Comparison of ENCODE assay signal across 8 cellular contexts in the genomic region with DNA sequence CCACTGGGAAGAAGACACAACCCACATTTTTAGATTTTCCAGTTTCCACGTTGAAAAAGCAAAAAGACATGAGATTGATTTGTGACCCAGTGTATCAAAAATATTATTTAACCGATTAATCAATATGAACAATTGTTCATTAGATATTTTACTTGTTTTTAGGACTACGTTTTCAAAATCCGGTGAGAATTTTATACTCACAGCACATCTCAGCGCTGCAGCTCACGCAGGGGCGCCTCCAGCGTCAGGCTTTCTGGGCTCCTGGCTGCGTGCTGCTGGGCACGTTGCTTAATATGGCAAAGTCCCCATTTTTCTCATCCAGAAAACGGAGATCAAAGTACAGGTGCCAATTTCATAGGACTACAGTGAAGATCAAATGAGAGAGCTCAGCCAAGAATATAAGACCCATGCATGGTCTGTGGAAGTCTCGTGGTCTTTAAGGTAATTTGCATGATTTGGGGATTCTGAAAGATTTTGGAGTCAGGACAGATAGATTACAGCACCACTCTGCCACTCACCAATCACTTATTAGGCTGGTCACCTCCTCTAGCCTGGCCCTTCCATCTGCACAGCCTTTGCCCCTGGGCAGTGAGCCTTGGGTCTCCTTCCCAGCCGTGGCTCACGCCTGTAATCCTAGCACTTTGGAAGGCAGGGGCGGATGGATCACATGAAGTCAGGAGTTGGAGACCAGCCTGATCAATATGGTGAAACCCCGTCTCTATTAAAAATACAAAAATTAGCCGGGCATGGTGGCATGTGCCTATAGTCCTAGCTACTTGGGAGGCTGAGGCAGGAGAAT. TPM values are rescaled to one million over a fixed set of nuclear protein-coding genes. Genes with fewer than 3 reads are reported as not detected.
DNase-seq lines count a peak whose midpoint lies in the region; ATAC-seq and TF ChIP-seq lines count a peak whose summit lies in the region.

No MANE protein-coding gene starts in this region.

- H3K4me2 ChIP-seq in OCI-LY1 (ENCODE audit: low read length) = peak overlapping the region; percentile 90

- DNase-seq in GM12865 (ENCODE audit: low read depth) = no peak
- peak; percentile 41 for DNase-seq in dermis blood vessel endothelial cell
- DNase-seq in vagina (ENCODE audit: extremely low spot score in 2 of 2) = no peak
- DNase-seq in LoVo (ENCODE audit: low spot score) = no peak

- no peaks in the 10 kb centered on the region for H3K9me2 ChIP-seq in OCI-LY1 (ENCODE audit: low read depth, low read length)

- TF ChIP-seq POLR2A in vagina (IDR thresholded peaks at IDR 0.05) = no peak

- 0 out of 2 replicates have a peak overlapping the region, but pooled peaks have one; percentile 17 for H2AFZ ChIP-seq in OCI-LY1 (ENCODE audit: low read length)

- H3F3A ChIP-seq in OCI-LY1 (ENCODE audit: insufficient read depth, low read length) = 0 out of 2 replicates have a peak, but pooled peaks cover 6% of the 10 kb centered on the region

- H3K9me3 ChIP-seq in OCI-LY1 (ENCODE audit: low read length) (no peaks in the 10 kb centered on the region), mononuclear cell (ENCODE audit: low read depth, low read length) (no peaks in the 10 kb centered on the region), vagina (no peaks in the 10 kb centered on the region)

- H4K20me1 ChIP-seq in OCI-LY1 (ENCODE audit: insufficient read depth, low read length) = no peaks in the 10 kb centered on the region

- H3K4me3 ChIP-seq in GM12865 (ENCODE audit: low read depth, low read length) (peak overlapping the region; percentile 87), OCI-LY1 (ENCODE audit: low read depth, low read length, poor library complexity, severe bottlenecking) (peak overlapping the region; percentile 60), mononuclear cell (ENCODE audit: low read length) (peak overlapping the region; percentile 56), vagina (peak overlapping the region; percentile 59 to 82)

- TF ChIP-seq CTCF in GM12865 (IDR thresholded peaks at IDR 0.05; ENCODE audit: insufficient read depth, low read depth, low read length, missing control alignments) = no peak
- TF ChIP-seq CTCF in OCI-LY1 (IDR thresholded peaks at IDR 0.05; ENCODE audit: low read length) = peak; percentile 22; the same call in 1 of the 2 replicates
- TF ChIP-seq CTCF in vagina (IDR thresholded peaks at IDR 0.05) = no peak

- ATAC-seq in GM21529 (IDR thresholded peaks at IDR 0.05; ENCODE audit: unreplicated experiment) (no peak), HG02970 (IDR thresholded peaks at IDR 0.05; ENCODE audit: low FRiP score, unreplicated experiment) (no peak)

- H3K36me3 ChIP-seq in OCI-LY1 (ENCODE audit: insufficient read depth, low read length) (no peaks in the 10 kb centered on the region), vagina (no peaks in the 10 kb centered on the region)

- H3K27me3 ChIP-seq in OCI-LY1 (ENCODE audit: insufficient read depth, low read length) (no peaks in the 10 kb centered on the region), mononuclear cell (ENCODE audit: insufficient read depth, low read length) (peaks cover under 1% of the 10 kb centered on the region), vagina (no peaks in the 10 kb centered on the region)

- H3K4me1 ChIP-seq in OCI-LY1 (ENCODE audit: insufficient read depth, low read length, severe bottlenecking) (peaks cover 67% of the 10 kb centered on the region), mononuclear cell (ENCODE audit: insufficient read depth, low read length) (peaks cover 18% of the 10 kb centered on the region), vagina (peaks cover 30% of the 10 kb centered on the region)

- no peaks in the 10 kb centered on the region for H3K79me2 ChIP-seq in OCI-LY1 (ENCODE audit: insufficient read depth, low read length)

- intact Hi-C loops in vagina (cut with DNase I) = no loop called here

- peak overlapping the region; percentile 78 for H3K9ac ChIP-seq in OCI-LY1 (ENCODE audit: low read length)

- H3K27ac ChIP-seq in OCI-LY1 (ENCODE audit: low read depth, low read length, poor library complexity, severe bottlenecking) (peak overlapping the region; percentile 100), vagina (peak overlapping the region; percentile 83)

RNA-seq across cellular contexts. Expression of gene PTPN18, which starts 36.2 kb away (rescaled TPM):
- 36.9 and 56.6 TPM in 2 replicates for total RNA-seq in dermis blood vessel endothelial cell
- total RNA-seq in mononuclear cell = 68.2 TPM
- total RNA-seq in vagina = 26.0 TPM

RNA-seq across cellular contexts. Expression of gene IMP4, which starts 49.4 kb away (rescaled TPM):
- total RNA-seq in dermis blood vessel endothelial cell (92.1 and 98.0 TPM in 2 replicates), mononuclear cell (55.6 TPM), vagina (88.4 TPM)
